In the genomic region with DNA sequence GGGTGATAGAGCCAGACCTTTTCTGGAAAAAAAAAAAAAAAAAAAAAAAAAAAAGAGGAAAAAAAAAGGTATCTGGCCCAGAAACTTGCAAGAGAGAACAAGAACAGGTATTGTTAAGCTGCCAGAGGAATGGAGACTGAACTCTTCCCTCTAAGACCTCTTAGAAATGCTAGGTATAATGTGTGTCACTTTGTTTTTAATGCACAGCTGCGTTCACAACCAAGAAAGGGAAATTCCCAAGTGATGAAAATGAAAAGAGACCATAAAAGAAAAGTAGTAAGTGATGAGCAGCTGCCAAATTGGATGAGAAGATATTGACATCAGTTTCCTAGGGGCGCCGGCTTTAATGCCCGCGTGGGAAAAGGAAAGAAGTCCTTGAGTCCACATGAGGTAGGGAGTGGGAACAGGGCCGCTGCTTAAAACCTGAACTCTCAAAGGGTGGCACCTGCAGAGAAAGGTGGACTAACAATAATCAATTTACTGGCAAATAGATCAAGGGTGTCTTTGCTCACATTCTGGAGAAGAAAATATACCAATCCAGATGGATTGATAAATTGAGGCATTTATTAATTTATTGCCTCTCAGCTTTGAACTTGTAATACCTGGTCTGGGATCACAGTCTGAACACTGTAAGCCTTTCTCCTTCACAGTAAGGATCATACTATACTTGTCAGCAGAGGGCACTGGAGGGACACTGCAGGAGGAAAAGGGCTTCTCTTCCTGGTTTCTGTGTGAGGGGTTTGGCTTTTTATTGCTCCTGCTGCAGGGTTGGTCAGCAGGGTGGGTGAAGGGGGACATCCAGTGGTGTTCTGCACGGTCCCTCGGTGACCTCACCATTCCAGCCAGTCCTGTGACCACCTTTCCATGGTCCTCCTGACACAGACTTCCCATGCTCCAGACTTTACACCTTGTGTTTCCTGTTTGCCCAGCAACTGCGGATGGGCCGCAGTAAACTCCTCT, we compare ENCODE assay signal across 8 cellular contexts.
DNase-seq lines count a peak whose midpoint lies in the region; ATAC-seq and TF ChIP-seq lines count a peak whose summit lies in the region.

No MANE protein-coding gene starts in this region.

- H3K36me3 ChIP-seq in neuronal stem cell (replicated peaks in 1 of 2; ENCODE audit: control insufficient read depth in 2 of 2, insufficient read depth in 2 of 2, low read length in 2 of 2), result no peaks in the 10 kb centered on the region

- ATAC-seq in GM18502 (IDR thresholded peaks at IDR 0.05; ENCODE audit: poor library complexity, unreplicated experiment) (no peak), GM18858 (IDR thresholded peaks at IDR 0.05; ENCODE audit: unreplicated experiment) (no peak)

- no peak overlapping the region for H4K8ac ChIP-seq in neuronal stem cell (ENCODE audit: low read depth, low read length)

- no peak overlapping the region for H3K27ac ChIP-seq in neuronal stem cell (replicated peaks; ENCODE audit: low read length)

- in situ Hi-C loops in GM13977 (cut with MboI; ENCODE audit: low pct_unique_long_range_greater_than_20kb, low sequenced_read_pairs, unreplicated experiment), result loop anchor here (25.0 kb wide), 1 partner anchor 493 kb away; a partner anchor contains a TSS

- no peak overlapping the region for H3K4ac ChIP-seq in neuronal stem cell (ENCODE audit: low read length)

- H3K4me2 ChIP-seq in neuronal stem cell (ENCODE audit: insufficient read depth, low read length, poor library complexity, severe bottlenecking), result no peak overlapping the region

- H3K9me3 ChIP-seq in neuronal stem cell (replicated peaks in 1 of 2; ENCODE audit: control insufficient read depth in 2 of 2, insufficient read depth in 1 of 2, low read depth in 1 of 2, low read length in 2 of 2), result peaks cover 6 to 16% of the 10 kb centered on the region in 2 donors

- no peak overlapping the region for H2BK15ac ChIP-seq in neuronal stem cell (ENCODE audit: low read length)

- H2BK12ac ChIP-seq in neuronal stem cell (ENCODE audit: low read length), result no peak overlapping the region

- H3K79me1 ChIP-seq in neuronal stem cell (ENCODE audit: low read depth, low read length), result no peaks in the 10 kb centered on the region

- H2AFZ ChIP-seq in neuronal stem cell (ENCODE audit: low read length), result peak overlapping the region; percentile 68

- TF ChIP-seq CTCF in GM13977 (IDR thresholded peaks at IDR 0.05; ENCODE audit: extremely low read depth, insufficient read depth, missing control alignments) (peak; percentile 69), fibroblast of villous mesenchyme (IDR thresholded peaks at IDR 0.05; ENCODE audit: insufficient read depth, low read depth, low read length) (peak; percentile 86)

- H3K18ac ChIP-seq in neuronal stem cell (ENCODE audit: low read length), result no peak overlapping the region

- H3K4me3 ChIP-seq in fibroblast of villous mesenchyme (ENCODE audit: low read depth, low read length) (no peak overlapping the region), neuronal stem cell (ENCODE audit: low read length in 2 of 2) (no peak overlapping the region)

- H3K9ac ChIP-seq in neuronal stem cell (ENCODE audit: low read depth, low read length, poor library complexity), result no peak overlapping the region

- no peak overlapping the region for H3K14ac ChIP-seq in neuronal stem cell (ENCODE audit: low read length)

- no peak overlapping the region for H4K91ac ChIP-seq in neuronal stem cell (ENCODE audit: low read depth, low read length, poor library complexity)

- peaks cover 0 to 4% of the 10 kb centered on the region in 2 donors for H3K4me1 ChIP-seq in neuronal stem cell (ENCODE audit: control insufficient read depth in 2 of 2, insufficient read depth in 1 of 2, low read depth in 1 of 2, low read length in 2 of 2)

- no peak overlapping the region for H2BK120ac ChIP-seq in neuronal stem cell (ENCODE audit: low read depth, low read length)

- no peak overlapping the region for H3K23ac ChIP-seq in neuronal stem cell (ENCODE audit: low read depth, low read length, poor library complexity)

- no peaks in the 10 kb centered on the region for H3K27me3 ChIP-seq in neuronal stem cell (ENCODE audit: control insufficient read depth in 3 of 3, insufficient read depth in 3 of 3, low read depth in 1 of 3, low read length in 3 of 3)

- no peak overlapping the region for H2BK5ac ChIP-seq in neuronal stem cell (ENCODE audit: low read length)

- H2AK5ac ChIP-seq in neuronal stem cell (ENCODE audit: low read depth, low read length), result no peak overlapping the region

- no CpG with 5 or more reads among the region's 10 CpGs for WGBS in neuronal stem cell (ENCODE audit: extremely low coverage in 2 of 2, insufficient read length in 2 of 2, insufficient replicate concordance in 1 of 2), 2 donors

- DNase-seq in C1 segment of cervical spinal cord (lab: John Stamatoyannopoulos, UW) (peak in 8 of 14 donors; percentile 5 to 41 (median 10)), GM13977 (ENCODE audit: low spot score) (peak; percentile 36), NCI-H524 (lab: John Stamatoyannopoulos, UW) (peak; percentile 84 to 92), fibroblast of villous mesenchyme (ENCODE audit: low read depth) (peak; percentile 75), neuronal stem cell (ENCODE audit: low spot score) (peak; percentile 36)
- peak; percentile 10 for DNase-seq in activated CD8-positive, alpha-beta memory T cell treated with anti-CD3 and anti-CD28 coated beads, Interleukin-2, amount 50 U/mL, for 1 hour (ENCODE audit: extremely low read depth)

Comparison
In these comparisons a context has a peak if more than half of its experiments do, and no peak if none do; other contexts are left out.
1. DNase-seq: peak in every context shown above with its lines; median percentile 88 in NCI-H524; 75 in fibroblast of villous mesenchyme; 36 in GM13977; 36 in neuronal stem cell; 10 in C1 segment of cervical spinal cord; 10 in activated CD8-positive, alpha-beta memory T cell treated with anti-CD3 and anti-CD28 coated beads, Interleukin-2, amount 50 U/mL, for 1 hour.